34 cellular contexts compared by ENCODE assay signal in the genomic region with DNA sequence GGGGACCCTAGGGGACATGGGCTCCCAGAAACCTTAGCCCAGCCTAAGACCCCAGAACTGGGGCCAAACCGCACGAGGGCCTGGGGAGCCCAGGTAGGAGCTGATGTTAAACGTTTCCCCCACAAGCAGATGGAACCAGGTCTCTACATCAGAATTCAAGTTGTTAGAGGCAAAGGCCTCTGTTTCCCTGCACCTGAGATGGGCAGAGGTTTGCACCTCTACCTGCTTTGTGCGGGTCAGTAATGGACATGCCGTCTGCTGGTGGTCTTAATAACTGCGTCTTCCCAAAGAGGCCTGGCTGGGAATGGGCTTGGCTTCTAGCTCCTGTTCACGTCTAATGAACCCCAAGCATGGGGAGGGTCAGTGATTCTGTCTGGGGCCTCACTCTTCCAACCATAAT.
"Had no signal": no experiment of that assay in that cellular context is flagged by ENCODE, and none has a peak within 500 bp of the region (broad histone marks: within the 10 kb centered on the region; RNA-seq: fewer than 3 reads in every experiment).

No MANE protein-coding gene starts in this region.

- H3K4me3 ChIP-seq: adrenal gland, body of pancreas, heart left ventricle had no signal

- ATAC-seq: activated CD4-positive, CD25-positive, alpha-beta regulatory T cell treated with anti-CD3 and anti-CD28 coated beads, Interleukin-2, amount 50 U/mL, for 24 hours; activated CD8-positive, alpha-beta T cell treated with anti-CD3 and anti-CD28 coated beads for 36 hours; activated naive CD8-positive, alpha-beta T cell treated with anti-CD3 and anti-CD28 coated beads, Interleukin-2, amount 50 U/mL, for 24 hours; activated T-cell treated with anti-CD3 and anti-CD28 coated beads, Interleukin-2, amount 50 U/mL, for 4 hours; activated T-helper 17 cell treated with anti-CD3 and anti-CD28 coated beads, Interleukin-2, amount 50 U/mL, for 72 hours; body of pancreas; heart left ventricle; T-cell had no signal

- H3K27ac ChIP-seq: adrenal gland, body of pancreas, epithelial cell of prostate, WERI-Rb-1 had no signal

- H3K27me3 Mint-ChIP-seq: activated B cell treated with CpG ODN at 0.5 μM for 24 hours; activated CD8-positive, alpha-beta T cell treated with anti-CD3 and anti-CD28 coated beads for 36 hours; activated naive CD4-positive, alpha-beta T cell treated with anti-CD3 and anti-CD28 coated beads, Interleukin-2, amount 50 U/mL, for 24 hours; activated naive CD8-positive, alpha-beta T cell treated with anti-CD3 and anti-CD28 coated beads for 36 hours; activated naive CD8-positive, alpha-beta T cell treated with anti-CD3 and anti-CD28 coated beads, Interleukin-2, amount 50 U/mL, for 24 hours; activated T-helper 17 cell treated with anti-CD3 and anti-CD28 coated beads, Interleukin-2, amount 50 U/mL, for 72 hours; T-cell had no signal

- DNase-seq: activated B cell treated with CpG ODN at 0.5 μM for 24 hours; activated CD4-positive, alpha-beta T cell treated with anti-CD3 and anti-CD28 coated beads for 48 hours; activated CD4-positive, alpha-beta T cell treated with anti-CD3 and anti-CD28 coated beads, Interleukin-2, amount 50 U/mL, for 1 hour; activated CD4-positive, alpha-beta T cell treated with anti-CD3 and anti-CD28 coated beads, Interleukin-2, amount 50 U/mL, for 48 hours; activated CD8-positive, alpha-beta memory T cell treated with anti-CD3 and anti-CD28 coated beads for 24 hours; activated CD8-positive, alpha-beta T cell treated with anti-CD3 and anti-CD28 coated beads for 36 hours; activated effector memory CD4-positive, alpha-beta T cell treated with Interleukin-2 at 50 U/mL for 16 hours; activated gamma-delta T cell treated with Interleukin-2 at 50 U/mL for 16 hours; activated naive CD4-positive, alpha-beta T cell treated with Interleukin-2 at 50 U/mL for 16 hours; activated naive CD8-positive, alpha-beta T cell treated with anti-CD3 and anti-CD28 coated beads for 36 hours; activated naive CD8-positive, alpha-beta T cell treated with anti-CD3 and anti-CD28 coated beads, Interleukin-2, amount 50 U/mL, for 24 hours; activated T-cell treated with anti-CD3 and anti-CD28 coated beads, Interleukin-2, amount 50 U/mL, for 4 hours; adrenal gland; amygdala; aorta; body of pancreas; cortex of kidney; dermis blood vessel endothelial cell; effector CD8-positive, alpha-beta T cell; foreskin fibroblast; glutamatergic neuron; heart left ventricle; T-cell; T1000; WERI-Rb-1 had no signal

- H3K4me1 Mint-ChIP-seq: activated B cell treated with CpG ODN at 0.5 μM for 24 hours; activated naive CD4-positive, alpha-beta T cell treated with anti-CD3 and anti-CD28 coated beads, Interleukin-2, amount 50 U/mL, for 24 hours; activated naive CD8-positive, alpha-beta T cell treated with anti-CD3 and anti-CD28 coated beads for 36 hours; activated naive CD8-positive, alpha-beta T cell treated with anti-CD3 and anti-CD28 coated beads, Interleukin-2, amount 50 U/mL, for 24 hours; activated T-helper 17 cell treated with anti-CD3 and anti-CD28 coated beads, Interleukin-2, amount 50 U/mL, for 72 hours; T-cell had no signal

- FAIRE-seq: colon, endometrium, endothelial cell of umbilical vein, frontal cortex had no signal

- H3K4me1 ChIP-seq: adrenal gland, body of pancreas, heart left ventricle had no signal

- H3K27me3 ChIP-seq: adrenal gland, body of pancreas, heart left ventricle had no signal

- H3K27ac Mint-ChIP-seq: activated B cell treated with CpG ODN at 0.5 μM for 24 hours; activated CD8-positive, alpha-beta T cell treated with anti-CD3 and anti-CD28 coated beads for 36 hours; activated naive CD4-positive, alpha-beta T cell treated with anti-CD3 and anti-CD28 coated beads, Interleukin-2, amount 50 U/mL, for 24 hours; activated naive CD8-positive, alpha-beta T cell treated with anti-CD3 and anti-CD28 coated beads for 36 hours; activated naive CD8-positive, alpha-beta T cell treated with anti-CD3 and anti-CD28 coated beads, Interleukin-2, amount 50 U/mL, for 24 hours; activated T-helper 17 cell treated with anti-CD3 and anti-CD28 coated beads, Interleukin-2, amount 50 U/mL, for 72 hours; T-cell; T-helper 1 cell treated with Interleukin-12 subunit alpha and Interleukin-12 subunit beta and Interleukin-4 antibody, amounts not matched to agents 30 μg/mL and 1 μg/mL, for 36 hours had no signal

- H3K9me3 ChIP-seq: adrenal gland, body of pancreas, heart left ventricle had no signal

- H3K4me3 Mint-ChIP-seq: activated B cell treated with CpG ODN at 0.5 μM for 24 hours; activated CD8-positive, alpha-beta T cell treated with anti-CD3 and anti-CD28 coated beads for 36 hours; activated naive CD4-positive, alpha-beta T cell treated with anti-CD3 and anti-CD28 coated beads, Interleukin-2, amount 50 U/mL, for 24 hours; activated naive CD8-positive, alpha-beta T cell treated with anti-CD3 and anti-CD28 coated beads for 36 hours; activated naive CD8-positive, alpha-beta T cell treated with anti-CD3 and anti-CD28 coated beads, Interleukin-2, amount 50 U/mL, for 24 hours; activated T-cell treated with anti-CD3 and anti-CD28 coated beads, Interleukin-2, amount 50 U/mL, for 4 hours; activated T-helper 17 cell treated with anti-CD3 and anti-CD28 coated beads, Interleukin-2, amount 50 U/mL, for 72 hours; T-cell; T-helper 1 cell treated with Interleukin-12 subunit alpha and Interleukin-12 subunit beta and Interleukin-4 antibody, amounts not matched to agents 30 μg/mL and 1 μg/mL, for 36 hours had no signal

- H3K9me3 Mint-ChIP-seq: activated CD8-positive, alpha-beta T cell treated with anti-CD3 and anti-CD28 coated beads for 36 hours; activated naive CD4-positive, alpha-beta T cell treated with anti-CD3 and anti-CD28 coated beads, Interleukin-2, amount 50 U/mL, for 24 hours; activated naive CD8-positive, alpha-beta T cell treated with anti-CD3 and anti-CD28 coated beads for 36 hours; activated naive CD8-positive, alpha-beta T cell treated with anti-CD3 and anti-CD28 coated beads, Interleukin-2, amount 50 U/mL, for 24 hours; activated T-cell treated with anti-CD3 and anti-CD28 coated beads, Interleukin-2, amount 50 U/mL, for 4 hours; activated T-helper 17 cell treated with anti-CD3 and anti-CD28 coated beads, Interleukin-2, amount 50 U/mL, for 72 hours; T-cell; T-helper 1 cell treated with Interleukin-12 subunit alpha and Interleukin-12 subunit beta and Interleukin-4 antibody, amounts not matched to agents 30 μg/mL and 1 μg/mL, for 36 hours had no signal
